In genomic region chr7:76303057-76303828, GRCh38 we compare ENCODE assay signal across 9 cellular contexts. TPM values are rescaled to one million over a fixed set of nuclear protein-coding genes. Genes with fewer than 3 reads are reported as not detected.
DNase-seq lines count a peak whose midpoint lies in the region; FAIRE-seq and TF ChIP-seq lines count a peak whose summit lies in the region.
"Had no signal": no experiment of that assay in that cellular context is flagged by ENCODE, and none has a peak within 500 bp of the region (broad histone marks: within the 10 kb centered on the region; RNA-seq: fewer than 3 reads in every experiment).

No MANE protein-coding gene starts in this region.

- H3K4me3 Mint-ChIP-seq in H9 (peak overlapping the region; percentile 78 to 92), chondrocyte (ENCODE audit: unreplicated experiment) (peak overlapping the region; percentile 93)

- no CpG with 5 or more reads among the region's 49 CpGs for WGBS in H9 (ENCODE audit: extremely low coverage, insufficient read length, low lambda C conversion rate)

- no peak for TF ChIP-seq CTCF in D721Med (IDR thresholded peaks at IDR 0.05; ENCODE audit: insufficient read depth, missing control alignments)
- no peak for TF ChIP-seq CTCF in H9 (conservative IDR thresholded peaks at IDR 0.05)
- no peak for TF ChIP-seq CTCF in chondrocyte (IDR thresholded peaks at IDR 0.05)

- no peak overlapping the region for H4K91ac ChIP-seq in H9 (ENCODE audit: insufficient read length, low read depth, low read length)

- H3K27me3 ChIP-seq in H9 (ENCODE audit: insufficient read depth, low read length), result no peaks in the 10 kb centered on the region

- no peak overlapping the region for H3K56ac ChIP-seq in H9 (ENCODE audit: insufficient read length, low read depth, low read length)

- no peak overlapping the region for H2AFZ ChIP-seq in H9 (ENCODE audit: low read length)

- H2BK12ac ChIP-seq in H9 (ENCODE audit: insufficient read length, low read depth, low read length), result no peak overlapping the region

- H2BK5ac ChIP-seq in H9 (ENCODE audit: insufficient read length, low read length), result no peak overlapping the region

- peak; percentile 69 for DNase-seq in D721Med (ENCODE audit: insufficient read length, low spot score)
- DNase-seq in H9, result peak; percentile 96
- DNase-seq in NCI-H226, result peak; percentile 94
- DNase-seq in activated CD4-positive, alpha-beta T cell treated with anti-CD3 and anti-CD28 coated beads for 4 hours, result peak; percentile 83 to 85
- peak; percentile 94 for DNase-seq in chondrocyte (ENCODE audit: low spot score)
- peak; percentile 94 for DNase-seq in kidney tubule cell (ENCODE audit: low spot score)
- peak; percentile 57 for DNase-seq in stimulated activated CD4-positive, alpha-beta T cell treated with anti-CD3 and anti-CD28 coated beads, Interleukin-15, amount 100 ng/mL, for 48 hours (ENCODE audit: low read depth in 2 of 2)
- no peak for DNase-seq in NCI-H1105 (lab: John Stamatoyannopoulos, UW)

- H3K4me1 ChIP-seq in H9 (ENCODE audit: insufficient read depth, low read length), result no peaks in the 10 kb centered on the region

- no peaks in the 10 kb centered on the region for H3K79me2 ChIP-seq in H9 (ENCODE audit: insufficient read depth, low read length)

- no peak overlapping the region for H3K14ac ChIP-seq in H9 (ENCODE audit: insufficient read depth, low read length)

- no peak overlapping the region for H2BK15ac ChIP-seq in H9 (ENCODE audit: low read depth, low read length)

- no peak overlapping the region for H2AK5ac ChIP-seq in H9 (ENCODE audit: insufficient read length, low read length)

- H3K27me3 Mint-ChIP-seq in H9 (ENCODE audit: low read depth) (peaks cover 26% of the 10 kb centered on the region), chondrocyte (ENCODE audit: low read depth) (no peaks in the 10 kb centered on the region)

- peaks cover 10 to 28% of the 10 kb centered on the region in 2 experiments for H3K4me1 Mint-ChIP-seq in H9
- peaks cover 44% of the 10 kb centered on the region for H3K4me1 Mint-ChIP-seq in chondrocyte (ENCODE audit: low read depth)

- H3K9me3 Mint-ChIP-seq in H9 (peaks cover 0 to 3% of the 10 kb centered on the region in 2 experiments; a peak in 2 of 5 replicates), chondrocyte (ENCODE audit: low read depth) (no peaks in the 10 kb centered on the region)

- H2BK120ac ChIP-seq in H9 (ENCODE audit: low read depth, low read length, poor library complexity, severe bottlenecking), result no peak overlapping the region

- H3T11ph ChIP-seq in H9 (ENCODE audit: low read length), result no peak overlapping the region

- no peak overlapping the region for H4K5ac ChIP-seq in H9 (ENCODE audit: insufficient read length, low read depth, low read length)

- no peak overlapping the region for H3K9ac ChIP-seq in H9 (ENCODE audit: extremely low read depth, insufficient read length, low read length)

- H3K18ac ChIP-seq in H9 (ENCODE audit: insufficient read length, low read depth, low read length), result peak overlapping the region; percentile 44

- no peaks in the 10 kb centered on the region for H3K79me1 ChIP-seq in H9 (ENCODE audit: insufficient read depth, low read depth, low read length, poor library complexity, severe bottlenecking)

- H3K4ac ChIP-seq in H9 (ENCODE audit: low read depth, low read length), result no peak overlapping the region

- peaks cover 5 to 12% (median 9%) of the 10 kb centered on the region in 3 experiments; a peak in 5 of 7 replicates for H3K36me3 Mint-ChIP-seq in H9 (ENCODE audit: insufficient read depth in 1 of 3, low read depth in 3 of 3)
- H3K36me3 Mint-ChIP-seq in chondrocyte (ENCODE audit: low read depth), result peaks cover 13% of the 10 kb centered on the region

- H3K23ac ChIP-seq in H9 (ENCODE audit: insufficient read length, low read depth, low read length), result no peak overlapping the region

- no peaks in the 10 kb centered on the region for H3K9me3 ChIP-seq in H9 (ENCODE audit: control insufficient read depth, low read depth, low read length)

- no peaks in the 10 kb centered on the region for H4K20me1 ChIP-seq in H9 (ENCODE audit: control insufficient read depth, insufficient read depth, insufficient read length)

- H3K23me2 ChIP-seq in H9 (ENCODE audit: insufficient read length, low read depth, low read length, poor library complexity, severe bottlenecking), result no peaks in the 10 kb centered on the region

- H3K27ac Mint-ChIP-seq in H9, result peak overlapping the region; percentile 63 to 94 (median 70); a peak in 3 of 7 replicates
- H3K27ac Mint-ChIP-seq in chondrocyte (ENCODE audit: unreplicated experiment), result peak overlapping the region; percentile 97

- FAIRE-seq in D721Med (lab: Jason Lieb, UNC), result no peak
- FAIRE-seq: islet of Langerhans had no signal

- H4K8ac ChIP-seq in H9 (replicated peaks; ENCODE audit: insufficient read length, low read depth, low read length), result no peak overlapping the region

- no peak overlapping the region for H2BK20ac ChIP-seq in H9 (ENCODE audit: low read depth, low read length, poor library complexity, severe bottlenecking)

- H3K4me2 ChIP-seq in H9 (ENCODE audit: insufficient read depth, insufficient read length, low read length), result peak overlapping the region; percentile 49

- no peak overlapping the region for H3K27ac ChIP-seq in H9 (ENCODE audit: insufficient read length, low read depth, low read length)

RNA-seq across cellular contexts. Expression of gene HSPB1, which starts 0.8 kb away (rescaled TPM):
- 175 and 186 TPM in 2 replicates for total RNA-seq in H9 (2021)
- total RNA-seq in chondrocyte, result 1,313 to 1,335 TPM (median 1,322 TPM) in 3 replicates

RNA-seq across cellular contexts. Expression of gene YWHAG, which starts 55.5 kb away (rescaled TPM):
- total RNA-seq in H9 (2021), result 241 and 243 TPM in 2 replicates
- total RNA-seq in chondrocyte, result 195 to 208 TPM (median 205 TPM) in 3 replicates
